In genomic region chr13:50017819-50018218, GRCh38 we compare ENCODE assay signal across 21 cellular contexts.
"Had no signal": no experiment of that assay in that cellular context is flagged by ENCODE, and none has a peak within 500 bp of the region (broad histone marks: within the 10 kb centered on the region; RNA-seq: fewer than 3 reads in every experiment).

No MANE protein-coding gene starts in this region.

- H3K4me3 Mint-ChIP-seq: effector memory CD8-positive, alpha-beta T cell; nephron; stimulated activated effector memory CD8-positive, alpha-beta T cell treated with anti-CD3 and anti-CD28 coated beads, Interleukin-12 subunit alpha, Interleukin-12 subunit beta, amount 100 ng/mL, for 72 hours had no signal

- H3K9me3 ChIP-seq: breast epithelium, SJCRH30, thoracic aorta had no signal

- H3K9me3 Mint-ChIP-seq: effector memory CD8-positive, alpha-beta T cell; nephron; stimulated activated effector memory CD8-positive, alpha-beta T cell treated with anti-CD3 and anti-CD28 coated beads, Interleukin-12 subunit alpha, Interleukin-12 subunit beta, amount 100 ng/mL, for 72 hours had no signal

- H3K27ac ChIP-seq: breast epithelium, epithelial cell of prostate, hepatocyte, SJCRH30, WERI-Rb-1 had no signal

- H3K27me3 ChIP-seq: breast epithelium, hepatocyte, SJCRH30 had no signal

- H3K4me3 ChIP-seq: breast epithelium, hepatocyte, SJCRH30, thoracic aorta had no signal

- DNase-seq: activated CD4-positive, alpha-beta T cell treated with anti-CD3 and anti-CD28 coated beads, Interleukin-2, amount 50 U/mL, for 48 hours; activated effector memory CD4-positive, alpha-beta T cell treated with anti-CD3 and anti-CD28 coated beads, Interleukin-2, amount 50 U/mL, for 16 hours; activated T-cell treated with anti-CD3 and anti-CD28 coated beads, Interleukin-2, amount 50 U/mL, for 48 hours; dermis blood vessel endothelial cell; effector memory CD8-positive, alpha-beta T cell; kidney; mesenchymal stem cell; nucleus accumbens; SJCRH30; T-helper 1 cell; T1000; WERI-Rb-1 had no signal

- ATAC-seq: effector memory CD8-positive, alpha-beta T cell; sciatic nerve; stimulated activated effector memory CD8-positive, alpha-beta T cell treated with anti-CD3 and anti-CD28 coated beads, Interleukin-12 subunit alpha, Interleukin-12 subunit beta, amount 100 ng/mL, for 72 hours had no signal

- H3K27me3 Mint-ChIP-seq: effector memory CD8-positive, alpha-beta T cell; progenitor cell of endocrine pancreas had no signal

- H3K4me1 ChIP-seq: breast epithelium, SJCRH30 had no signal

- H3K27ac Mint-ChIP-seq: activated naive CD4-positive, alpha-beta T cell treated with anti-CD3 and anti-CD28 coated beads, Interleukin-2, amount 50 U/mL, for 72 hours; progenitor cell of endocrine pancreas; stimulated activated effector memory CD8-positive, alpha-beta T cell treated with anti-CD3 and anti-CD28 coated beads, Interleukin-12 subunit alpha, Interleukin-12 subunit beta, amount 100 ng/mL, for 72 hours had no signal

- H3K36me3 ChIP-seq: breast epithelium had no signal
